Comparison of ENCODE assay signal across 8 cellular contexts in the genomic region with DNA sequence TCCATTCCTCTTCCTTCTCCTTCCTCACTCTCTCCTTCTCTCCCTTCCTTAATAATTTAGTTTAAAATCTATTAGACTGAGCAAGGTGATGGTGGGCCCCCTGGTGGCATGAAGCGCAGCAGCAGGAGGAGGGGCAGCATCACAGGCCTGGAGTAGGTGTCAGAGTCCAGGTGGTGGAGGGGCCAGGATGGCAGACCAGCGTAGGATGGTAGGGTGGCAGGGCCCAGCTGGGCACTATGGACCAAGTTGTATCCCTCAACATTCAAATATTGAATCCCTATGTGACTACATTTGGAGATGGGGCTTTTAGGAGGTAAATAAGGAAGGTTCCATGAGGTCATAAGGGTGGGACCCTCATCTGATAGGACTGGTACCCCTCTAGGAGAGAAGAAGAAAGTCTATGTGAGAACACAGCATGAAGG.
DNase-seq lines count a peak whose midpoint lies in the region; ATAC-seq and TF ChIP-seq lines count a peak whose summit lies in the region.

No MANE protein-coding gene starts in this region.

- peak; percentile 98 for TF ChIP-seq CTCF in CD8-positive, alpha-beta T cell (IDR thresholded peaks at IDR 0.05)
- TF ChIP-seq CTCF in LNCAP (IDR thresholded peaks at IDR 0.05), result peak; percentile 83
- peak; percentile 76 for TF ChIP-seq CTCF in WTC11 (IDR thresholded peaks at IDR 0.05)
- peak; percentile 95 for TF ChIP-seq CTCF in cardiac fibroblast (IDR thresholded peaks at IDR 0.05; ENCODE audit: low read depth, low read length)

- H3K27me3 ChIP-seq in CD8-positive, alpha-beta T cell (ENCODE audit: insufficient read depth, low read length), result no peaks in the 10 kb centered on the region

- peaks cover 9% of the 10 kb centered on the region for H3K27me3 Mint-ChIP-seq in CD8-positive, alpha-beta T cell (ENCODE audit: low read depth)
- peaks cover 16% of the 10 kb centered on the region for H3K27me3 Mint-ChIP-seq in WTC11 (ENCODE audit: low read depth)

- no peaks in the 10 kb centered on the region for H3K9me3 Mint-ChIP-seq in CD8-positive, alpha-beta T cell
- peaks cover 30% of the 10 kb centered on the region for H3K9me3 Mint-ChIP-seq in WTC11

- H3K4me3 Mint-ChIP-seq in CD8-positive, alpha-beta T cell, result no peak overlapping the region
- H3K4me3 Mint-ChIP-seq in WTC11, result no peak overlapping the region

- POLR2A ChIA-PET in CD8-positive, alpha-beta T cell (lab: Charles Lee), result no interaction called here
- POLR2A ChIA-PET in WTC11 (lab: Charles Lee), result no interaction called here

- CTCF ChIA-PET in CD8-positive, alpha-beta T cell (lab: Charles Lee), result interaction anchor here (0.6 to 4.8 kb wide), 44 partner anchors 11 to 477 kb away, joined by 3 to 59 read pairs (median 4); partner anchors contain the start of gene PDE9A
- CTCF ChIA-PET in WTC11 (lab: Charles Lee), result interaction anchor here (1.0 to 1.7 kb wide), 4 partner anchors 30 to 460 kb away, joined by 3 to 13 read pairs (median 4); no protein-coding TSS in a partner anchor

- H3K4me1 ChIP-seq in CD8-positive, alpha-beta T cell (ENCODE audit: insufficient read depth, low read length), result no peaks in the 10 kb centered on the region

- no peak overlapping the region for H3K4me3 ChIP-seq in CD8-positive, alpha-beta T cell (ENCODE audit: low read depth, low read length)
- H3K4me3 ChIP-seq in cardiac fibroblast (replicated peaks in 1 of 2; ENCODE audit: low read depth in 2 of 2, low read length in 2 of 2), result no peak overlapping the region

- H3K27ac Mint-ChIP-seq in CD8-positive, alpha-beta T cell, result peak overlapping the region; percentile 73
- no peak overlapping the region for H3K27ac Mint-ChIP-seq in WTC11

- no peaks in the 10 kb centered on the region for H3K36me3 ChIP-seq in CD8-positive, alpha-beta T cell (ENCODE audit: insufficient read depth, low read length)

- no peaks in the 10 kb centered on the region for H3K9me3 ChIP-seq in CD8-positive, alpha-beta T cell (ENCODE audit: low read length)

- no peak overlapping the region for H3K27ac ChIP-seq in CD8-positive, alpha-beta T cell (ENCODE audit: low read depth, low read length)

- H3K36me3 Mint-ChIP-seq in CD8-positive, alpha-beta T cell, result no peaks in the 10 kb centered on the region
- H3K36me3 Mint-ChIP-seq in WTC11, result peaks cover 36% of the 10 kb centered on the region

- peak; percentile 91 for ATAC-seq in CD8-positive, alpha-beta T cell
- ATAC-seq in WTC11, result peak; percentile 92
- ATAC-seq in GM19035 (IDR thresholded peaks at IDR 0.05; ENCODE audit: unreplicated experiment), result no peak
- no peak for ATAC-seq in GM18520 (IDR thresholded peaks at IDR 0.05; ENCODE audit: unreplicated experiment)

- peaks cover 3% of the 10 kb centered on the region for H3K4me1 Mint-ChIP-seq in CD8-positive, alpha-beta T cell (ENCODE audit: low read depth)
- H3K4me1 Mint-ChIP-seq in WTC11, result peaks cover 6% of the 10 kb centered on the region; the same call in 1 of the 2 replicates

- peak; percentile 32 to 83 (median 65) for DNase-seq in CD8-positive, alpha-beta T cell
- DNase-seq in WTC11 (ENCODE audit: low spot score) (peak; percentile 69), cardiac fibroblast (ENCODE audit: low read depth in 2 of 2) (peak; percentile 66 to 72), left kidney (ENCODE audit: low read depth, low spot score) (peak; percentile 68)
- peak in 2 of 3 donors; percentile 46 to 49 for DNase-seq in stimulated activated CD4-positive, alpha-beta T cell treated with anti-CD3 and anti-CD28 coated beads, TNF-alpha, amount 100 ng/mL, for 48 hours (ENCODE audit: low read depth in 3 of 3)

- intact Hi-C loops in CD8-positive, alpha-beta T cell (cut with DNase I, micrococcal nuclease), result loop anchor here (1.0 to 10.0 kb wide), 8 partner anchors 35 to 494 kb away; partner anchors contain the start of gene PDE9A (in 1 of the 2)

TF ChIP-seq in WTC11, 78 proteins besides CTCF, POLR2A, EP300 and RAD21 (continues in another document):
- no peak for TF ChIP-seq ZNF425 (CRISPR knock-in tag; conservative IDR thresholded peaks at IDR 0.05)
- TF ChIP-seq, protein P1, sequence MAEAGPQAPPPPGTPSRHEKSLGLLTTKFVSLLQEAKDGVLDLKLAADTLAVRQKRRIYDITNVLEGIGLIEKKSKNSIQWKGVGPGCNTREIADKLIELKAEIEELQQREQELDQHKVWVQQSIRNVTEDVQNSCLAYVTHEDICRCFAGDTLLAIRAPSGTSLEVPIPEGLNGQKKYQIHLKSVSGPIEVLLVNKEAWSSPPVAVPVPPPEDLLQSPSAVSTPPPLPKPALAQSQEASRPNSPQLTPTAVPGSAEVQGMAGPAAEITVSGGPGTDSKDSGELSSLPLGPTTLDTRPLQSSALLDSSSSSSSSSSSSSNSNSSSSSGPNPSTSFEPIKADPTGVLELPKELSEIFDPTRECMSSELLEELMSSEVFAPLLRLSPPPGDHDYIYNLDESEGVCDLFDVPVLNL (CRISPR knock-in tag; IDR thresholded peaks at IDR 0.05; ENCODE audit: borderline replicate concordance, low read depth), result no peak
- no peak for TF ChIP-seq TP53 (CRISPR knock-in tag; IDR thresholded peaks at IDR 0.05)
- TF ChIP-seq JUN (CRISPR knock-in tag; IDR thresholded peaks at IDR 0.05), result no peak
- TF ChIP-seq, protein P2, sequence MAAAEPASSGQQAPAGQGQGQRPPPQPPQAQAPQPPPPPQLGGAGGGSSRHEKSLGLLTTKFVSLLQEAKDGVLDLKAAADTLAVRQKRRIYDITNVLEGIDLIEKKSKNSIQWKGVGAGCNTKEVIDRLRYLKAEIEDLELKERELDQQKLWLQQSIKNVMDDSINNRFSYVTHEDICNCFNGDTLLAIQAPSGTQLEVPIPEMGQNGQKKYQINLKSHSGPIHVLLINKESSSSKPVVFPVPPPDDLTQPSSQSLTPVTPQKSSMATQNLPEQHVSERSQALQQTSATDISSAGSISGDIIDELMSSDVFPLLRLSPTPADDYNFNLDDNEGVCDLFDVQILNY (CRISPR knock-in tag; IDR thresholded peaks at IDR 0.05), result no peak
- TF ChIP-seq PRRX2 (CRISPR knock-in tag; IDR thresholded peaks at IDR 0.05), result no peak
- no peak for TF ChIP-seq EMX1 (CRISPR knock-in tag; IDR thresholded peaks at IDR 0.05)
- TF ChIP-seq, protein P3, sequence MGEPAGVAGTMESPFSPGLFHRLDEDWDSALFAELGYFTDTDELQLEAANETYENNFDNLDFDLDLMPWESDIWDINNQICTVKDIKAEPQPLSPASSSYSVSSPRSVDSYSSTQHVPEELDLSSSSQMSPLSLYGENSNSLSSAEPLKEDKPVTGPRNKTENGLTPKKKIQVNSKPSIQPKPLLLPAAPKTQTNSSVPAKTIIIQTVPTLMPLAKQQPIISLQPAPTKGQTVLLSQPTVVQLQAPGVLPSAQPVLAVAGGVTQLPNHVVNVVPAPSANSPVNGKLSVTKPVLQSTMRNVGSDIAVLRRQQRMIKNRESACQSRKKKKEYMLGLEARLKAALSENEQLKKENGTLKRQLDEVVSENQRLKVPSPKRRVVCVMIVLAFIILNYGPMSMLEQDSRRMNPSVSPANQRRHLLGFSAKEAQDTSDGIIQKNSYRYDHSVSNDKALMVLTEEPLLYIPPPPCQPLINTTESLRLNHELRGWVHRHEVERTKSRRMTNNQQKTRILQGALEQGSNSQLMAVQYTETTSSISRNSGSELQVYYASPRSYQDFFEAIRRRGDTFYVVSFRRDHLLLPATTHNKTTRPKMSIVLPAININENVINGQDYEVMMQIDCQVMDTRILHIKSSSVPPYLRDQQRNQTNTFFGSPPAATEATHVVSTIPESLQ (CRISPR knock-in tag; IDR thresholded peaks at IDR 0.05), result no peak
- TF ChIP-seq STAT6 (CRISPR knock-in tag; conservative IDR thresholded peaks at IDR 0.05; ENCODE audit: low read depth), result no peak

Comparison
In these comparisons a context has a peak if more than half of its experiments do, and no peak if none do; other contexts are left out.
1. ATAC-seq: peak in CD8-positive, alpha-beta T cell (single experiment) and WTC11 (single experiment); none in GM19035 (single experiment) and GM18520 (single experiment).
2. Peak in every context shown above with its lines, with median percentiles within 50 percentile points of each other: DNase-seq and CTCF ChIP-seq.